In genomic region chr11:133533205-133533604, GRCh38 we compare ENCODE assay signal across 25 cellular contexts. TPM values are rescaled to one million over a fixed set of nuclear protein-coding genes. Genes with fewer than 3 reads are reported as not detected.
"Had no signal": no experiment of that assay in that cellular context is flagged by ENCODE, and none has a peak within 500 bp of the region (broad histone marks: within the 10 kb centered on the region; RNA-seq: fewer than 3 reads in every experiment).

No MANE protein-coding gene starts in this region.

- H3K4me3 ChIP-seq: hepatocyte, left lung, lower lobe of right lung, ovary, prostate gland, spleen, suprapubic skin, thoracic aorta, tibial artery, upper lobe of right lung had no signal

- H3K4me1 ChIP-seq: left lung, lower lobe of right lung, prostate gland, suprapubic skin, upper lobe of right lung had no signal

- H3K36me3 ChIP-seq: left lung, lower lobe of right lung, neural progenitor cell, ovary, prostate gland, spleen, suprapubic skin, thoracic aorta, tibial artery, upper lobe of right lung had no signal

- DNase-seq: immature natural killer cell; kidney; left colon; left lung; lower lobe of right lung; mammary epithelial cell; mesenchymal stem cell; naive B cell; natural killer cell; nephron progenitor cell; ovary; retina; right cardiac atrium; small intestine; spleen; stimulated activated CD4-positive, alpha-beta T cell treated with anti-CD3 and anti-CD28 coated beads, Interleukin-4, amount 100 ng/mL, for 24 hours; stimulated activated naive CD4-positive, alpha-beta T cell; tibial artery; trophoblast cell; upper lobe of right lung had no signal

- H2AFZ ChIP-seq: hepatocyte had no signal

- H3K27me3 ChIP-seq: ovary had no signal

- H3K79me2 ChIP-seq: hepatocyte had no signal

- H3K27ac ChIP-seq: hepatocyte, left lung, lower lobe of right lung, neural progenitor cell, ovary, prostate gland, spleen, suprapubic skin, thoracic aorta, tibial artery, upper lobe of right lung had no signal

- H3K9ac ChIP-seq: neural progenitor cell had no signal

- H3K9me3 ChIP-seq: left lung, lower lobe of right lung, ovary, prostate gland, spleen, suprapubic skin, thoracic aorta, tibial artery, upper lobe of right lung had no signal

RNA-seq across cellular contexts. Expression of gene OPCML, which starts 0.9 kb away (rescaled TPM):
- total RNA-seq: left lung, natural killer cell, thoracic aorta, upper lobe of right lung had no signal
- polyA plus RNA-seq: immature natural killer cell had no signal
